2 cellular contexts compared by ENCODE assay signal in the genomic region with DNA sequence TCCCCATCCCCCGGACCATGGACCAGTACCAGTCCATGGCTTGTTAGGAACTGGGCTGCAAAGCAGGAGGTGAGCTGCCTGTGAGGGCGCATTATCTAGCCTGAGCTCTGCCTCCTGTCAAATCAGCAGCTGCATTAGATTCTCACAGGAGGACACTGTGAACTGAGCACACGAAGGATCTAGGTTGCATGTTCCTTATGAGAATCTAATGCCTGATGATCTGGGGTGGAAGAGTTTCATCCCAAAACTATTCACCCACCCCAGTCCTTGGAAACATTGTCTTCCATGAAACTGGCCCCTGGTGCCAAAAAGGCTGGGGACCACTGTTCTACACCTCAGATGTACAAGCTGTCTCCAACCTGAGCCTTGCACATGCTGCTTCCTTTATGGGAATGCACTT.
TF ChIP-seq lines count a peak whose summit lies in the region.

No MANE protein-coding gene starts in this region.

TF ChIP-seq in HEK293, 187 proteins besides CTCF, POLR2A, EP300 and RAD21 (continued from another document):
- no peak for TF ChIP-seq ZNF704 (tag by site-specific recombination; IDR thresholded peaks at IDR 0.05)
- TF ChIP-seq SETDB1 (IDR thresholded peaks at IDR 0.05; ENCODE audit: insufficient read length, low read length) = peak; percentile 50
- TF ChIP-seq ZNF660 (tag by site-specific recombination; IDR thresholded peaks at IDR 0.05) = no peak

TF ChIP-seq in WTC11, 78 proteins besides CTCF, POLR2A, EP300 and RAD21 (continued from another document):
- no peak for TF ChIP-seq STAT6 (CRISPR knock-in tag; conservative IDR thresholded peaks at IDR 0.05; ENCODE audit: low read depth)
- TF ChIP-seq ZNF423 (CRISPR knock-in tag; IDR thresholded peaks at IDR 0.05) = no peak
